In genomic region chr11:25119416-25119815, GRCh38 we compare ENCODE assay signal across 34 cellular contexts.
"Had no signal": no experiment of that assay in that cellular context is flagged by ENCODE, and none has a peak within 500 bp of the region (broad histone marks: within the 10 kb centered on the region; RNA-seq: fewer than 3 reads in every experiment).

No MANE protein-coding gene starts in this region.

- DNase-seq: activated effector memory CD4-positive, alpha-beta T cell treated with anti-CD3 and anti-CD28 coated beads, Interleukin-2, amount 50 U/mL, for 16 hours; activated effector memory CD4-positive, alpha-beta T cell treated with Interleukin-2 at 50 U/mL for 16 hours; activated gamma-delta T cell; activated gamma-delta T cell treated with Interleukin-2 at 50 U/mL for 16 hours; activated naive CD4-positive, alpha-beta T cell; activated naive CD4-positive, alpha-beta T cell treated with anti-CD3 and anti-CD28 coated beads for 36 hours; activated naive CD4-positive, alpha-beta T cell treated with anti-CD3 and anti-CD28 coated beads, Interleukin-2, amount 10 ng/mL, durations not matched to agents 7 days and 5 days; activated naive CD4-positive, alpha-beta T cell treated with anti-CD3 and anti-CD28 coated beads, Interleukin-2, amount 50 U/mL, for 16 hours; activated naive CD4-positive, alpha-beta T cell treated with Interleukin-2 at 50 U/mL for 16 hours; activated naive CD8-positive, alpha-beta T cell treated with anti-CD3 and anti-CD28 coated beads for 36 hours; activated naive CD8-positive, alpha-beta T cell treated with anti-CD3 and anti-CD28 coated beads, Interleukin-2, amount 10 ng/mL, durations not matched to agents 7 days and 5 days; activated naive CD8-positive, alpha-beta T cell treated with anti-CD3 and anti-CD28 coated beads, Interleukin-2, amount 50 U/mL, for 24 hours; activated T-cell treated with anti-CD3 and anti-CD28 coated beads, Interleukin-2, amount 50 U/mL, for 1 hour; activated T-cell treated with anti-CD3 and anti-CD28 coated beads, Interleukin-2, amount 50 U/mL, for 24 hours; activated T-cell treated with anti-CD3 and anti-CD28 coated beads, Interleukin-2, amount 50 U/mL, for 4 hours; activated T-cell treated with anti-CD3 and anti-CD28 coated beads, Interleukin-2, amount 50 U/mL, for 48 hours; activated T-cell treated with anti-CD3 and anti-CD28 coated beads, Interleukin-2, amount 50 U/mL, for 72 hours; adrenal gland; amniotic stem cell; amygdala; anterior cingulate cortex; aorta; body of pancreas; brain microvascular endothelial cell; caudate nucleus; central memory CD4-positive, alpha-beta T cell; cerebellar nuclear complex had no signal

- H3K4me1 ChIP-seq: adrenal gland, ascending aorta, body of pancreas, breast epithelium had no signal

- H3K4me3 ChIP-seq: adrenal gland, ascending aorta, body of pancreas, breast epithelium, cardiac muscle cell had no signal

- H3K27me3 ChIP-seq: adrenal gland, ascending aorta, body of pancreas, brain microvascular endothelial cell, breast epithelium, cardiac muscle cell had no signal

- FAIRE-seq: astrocyte, bronchial epithelial cell had no signal

- H3K36me3 ChIP-seq: adrenal gland, ascending aorta, brain microvascular endothelial cell, breast epithelium, cardiac muscle cell had no signal

- ATAC-seq: activated naive CD4-positive, alpha-beta T cell treated with anti-CD3 and anti-CD28 coated beads, Interleukin-2, amount 50 U/mL, for 72 hours; activated naive CD8-positive, alpha-beta T cell treated with anti-CD3 and anti-CD28 coated beads, Interleukin-2, amount 50 U/mL, for 24 hours; activated T-cell treated with anti-CD3 and anti-CD28 coated beads, Interleukin-2, amount 50 U/mL, for 4 hours; activated T-cell treated with anti-CD3 and anti-CD28 coated beads, Interleukin-2, amount 50 U/mL, for 72 hours; activated T-helper 17 cell treated with anti-CD3 and anti-CD28 coated beads, Interleukin-2, amount 50 U/mL, for 72 hours; body of pancreas had no signal

- H3K27ac ChIP-seq: adrenal gland, ascending aorta, body of pancreas, brain microvascular endothelial cell, breast epithelium, cardiac muscle cell had no signal

- H3K9me3 ChIP-seq: adrenal gland, ascending aorta, body of pancreas, breast epithelium had no signal
